In the genomic region with DNA sequence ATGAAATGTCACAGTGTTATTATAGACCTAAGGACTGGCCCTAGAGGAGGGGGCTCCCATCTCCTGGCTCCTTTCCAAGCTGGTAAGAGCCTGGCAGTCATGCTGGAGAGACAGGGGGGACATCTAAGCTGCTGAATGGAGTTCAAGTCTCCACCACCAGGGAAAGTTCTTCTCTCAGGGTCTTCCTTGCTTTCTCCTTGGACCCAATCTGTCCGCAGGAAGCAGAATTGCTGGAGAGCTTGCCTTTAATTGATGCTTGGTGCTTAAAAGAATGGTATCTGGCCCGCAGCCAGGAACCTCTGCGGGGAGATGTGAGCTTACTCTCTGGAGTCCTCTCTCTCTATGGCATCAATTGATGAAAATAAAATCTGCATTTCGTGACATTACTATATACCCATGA, we compare ENCODE assay signal across 11 cellular contexts. TPM values are rescaled to one million over a fixed set of nuclear protein-coding genes. Genes with fewer than 3 reads are reported as not detected.
A peak's percentile ranks its signal among the peaks of the same experiment; 100 is the strongest.
DNase-seq lines count a peak whose midpoint lies in the region; ATAC-seq and TF ChIP-seq lines count a peak whose summit lies in the region.
"Had no signal": no experiment of that assay in that cellular context is flagged by ENCODE, and none has a peak within 500 bp of the region (broad histone marks: within the 10 kb centered on the region; RNA-seq: fewer than 3 reads in every experiment).

No MANE protein-coding gene starts in this region.

- H3K27ac ChIP-seq in colonic mucosa, result peak overlapping the region; percentile 53
- peak overlapping the region; percentile 36 for H3K27ac ChIP-seq in parathyroid adenoma

- H3K9ac ChIP-seq in colonic mucosa (ENCODE audit: low read depth in 2 of 2, low read length in 2 of 2) (peak overlapping the region in 1 of 2 donors; percentile 23), parathyroid adenoma (no peak overlapping the region)

- no peak overlapping the region for H3K4me2 ChIP-seq in parathyroid adenoma (ENCODE audit: low read length)
- H3K4me2 ChIP-seq: GM23338 had no signal

- H3K27me3 ChIP-seq in colonic mucosa (no peaks in the 10 kb centered on the region), parathyroid adenoma (ENCODE audit: control insufficient read depth, insufficient read depth, low read length) (no peaks in the 10 kb centered on the region)

- TF ChIP-seq CTCF in colonic mucosa (IDR thresholded peaks at IDR 0.05) (no peak), parathyroid adenoma (IDR thresholded peaks at IDR 0.05) (no peak)

- H3K9me3 ChIP-seq in colonic mucosa, result no peaks in the 10 kb centered on the region
- no peaks in the 10 kb centered on the region for H3K9me3 ChIP-seq in parathyroid adenoma (ENCODE audit: control insufficient read depth, low read length)

- H3K36me3 ChIP-seq in colonic mucosa, result no peaks in the 10 kb centered on the region
- H3K36me3 ChIP-seq in parathyroid adenoma (ENCODE audit: control insufficient read depth, insufficient read depth, low read length), result no peaks in the 10 kb centered on the region

- H3K4me1 ChIP-seq in colonic mucosa (no peaks in the 10 kb centered on the region), parathyroid adenoma (no peaks in the 10 kb centered on the region)

- no peak for ATAC-seq in GM21528 (IDR thresholded peaks at IDR 0.05; ENCODE audit: low FRiP score, unreplicated experiment)
- ATAC-seq in HG02610 (IDR thresholded peaks at IDR 0.05; ENCODE audit: unreplicated experiment), result no peak
- ATAC-seq: CD8-positive, alpha-beta T cell; GM23338; T-helper 17 cell had no signal

- H3K4me3 ChIP-seq in colonic mucosa, result no peak overlapping the region
- no peak overlapping the region for H3K4me3 ChIP-seq in parathyroid adenoma (ENCODE audit: low read depth, low read length)
- H3K4me3 ChIP-seq: GM23338 had no signal

- intact Hi-C loops in colonic mucosa (cut with DNase I), result loop anchor here (5.0 kb wide), 1 partner anchor 38 kb away; no protein-coding TSS in a partner anchor

- peak; percentile 35 for DNase-seq in Daoy (ENCODE audit: low read depth)
- peak; percentile 73 for DNase-seq in NCI-H345 (lab: John Stamatoyannopoulos, UW)
- DNase-seq in colonic mucosa, result no peak
- DNase-seq in SW480 (ENCODE audit: low spot score), result no peak
- DNase-seq in mucosa of gallbladder (ENCODE audit: low spot score), result no peak
- DNase-seq: CD8-positive, alpha-beta T cell; T-helper 17 cell had no signal

- H2AFZ ChIP-seq in parathyroid adenoma, result no peak overlapping the region
- H2AFZ ChIP-seq: GM23338 had no signal

- H3K79me2 ChIP-seq in parathyroid adenoma, result no peaks in the 10 kb centered on the region

RNA-seq across cellular contexts. Expression of gene IRF2BP2, which starts 25.1 kb away (rescaled TPM):
- 50.6 and 51.9 TPM in 2 replicates for total RNA-seq in Daoy (2014; rRNA removed; shearing (Covaris generic))
- 100 to 1,000 TPM; 157 to 164 TPM for total RNA-seq in colonic mucosa
- 231 TPM for total RNA-seq in mucosa of gallbladder

Comparison
In these comparisons a context has a peak if more than half of its experiments do, and no peak if none do; other contexts are left out.
1. DNase-seq: peak in Daoy (single experiment) and NCI-H345 (single experiment); none in colonic mucosa (single experiment), SW480 (single experiment) and mucosa of gallbladder (single experiment).